11 cellular contexts compared by ENCODE assay signal in genomic region chr17:67258836-67259468, GRCh38. TPM values are rescaled to one million over a fixed set of nuclear protein-coding genes. Genes with fewer than 3 reads are reported as not detected.
DNase-seq lines count a peak whose midpoint lies in the region; ATAC-seq and TF ChIP-seq lines count a peak whose summit lies in the region.
"Had no signal": no experiment of that assay in that cellular context is flagged by ENCODE, and none has a peak within 500 bp of the region (broad histone marks: within the 10 kb centered on the region; RNA-seq: fewer than 3 reads in every experiment).

No MANE protein-coding gene starts in this region.

- no peak for TF ChIP-seq CTCF in esophagus squamous epithelium (IDR thresholded peaks at IDR 0.05)

- H3K79me2 ChIP-seq in mesendoderm (ENCODE audit: control insufficient read depth, insufficient read depth, low read length) = no peaks in the 10 kb centered on the region

- H2AK5ac ChIP-seq in mesendoderm (ENCODE audit: low read length) = no peak overlapping the region

- H2BK5ac ChIP-seq in mesendoderm (ENCODE audit: low read length) = no peak overlapping the region

- intact Hi-C loops in esophagus squamous epithelium (cut with DNase I) = no loop called here

- no peaks in the 10 kb centered on the region for H4K20me1 ChIP-seq in BLaER1 treated with 17β-estradiol and CSF1 and Interleukin-3, amounts not matched to agents 10 nM and 100 nM

- no peak overlapping the region for H3K18ac ChIP-seq in mesendoderm (ENCODE audit: low read length)

- H4K5ac ChIP-seq in mesendoderm (ENCODE audit: low read length) = no peak overlapping the region

- H2BK15ac ChIP-seq in mesendoderm (replicated peaks; ENCODE audit: low read depth) = no peak overlapping the region

- no peak overlapping the region for H4K8ac ChIP-seq in mesendoderm (ENCODE audit: low read depth, low read length)

- peak overlapping the region in 8 of 11 experiments; percentile 4 to 81 (median 70); a peak in 13 of 22 replicates for H3K9ac ChIP-seq in BLaER1 treated with 17β-estradiol and CSF1 and Interleukin-3, amounts not matched to agents 10 nM and 100 nM
- H3K9ac ChIP-seq in mesendoderm (ENCODE audit: low read length) = no peak overlapping the region

- no peaks in the 10 kb centered on the region for H3K36me3 ChIP-seq in BLaER1 treated with 17β-estradiol and CSF1 and Interleukin-3, amounts not matched to agents 10 nM and 100 nM
- peaks cover 1% of the 10 kb centered on the region for H3K36me3 ChIP-seq in mesendoderm (ENCODE audit: control insufficient read depth, insufficient read depth, low read length)
- H3K36me3 ChIP-seq in esophagus squamous epithelium = no peaks in the 10 kb centered on the region
- H3K36me3 ChIP-seq: SJSA1 had no signal

- H3K27me3 ChIP-seq in BLaER1 treated with 17β-estradiol and CSF1 and Interleukin-3, amounts not matched to agents 10 nM and 100 nM = no peaks in the 10 kb centered on the region
- H3K27me3 ChIP-seq in mesendoderm (ENCODE audit: insufficient read depth, low read length, poor library complexity) (no peaks in the 10 kb centered on the region), esophagus squamous epithelium (peaks cover 0 to 12% (median 0%) of the 10 kb centered on the region in 4 donors)
- H3K27me3 ChIP-seq: SJSA1 had no signal

- TF ChIP-seq POLR2A in esophagus squamous epithelium (IDR thresholded peaks at IDR 0.05) = no peak

- DNase-seq in Kasumi-1 (lab: John Stamatoyannopoulos, UW) (peak; percentile 92 to 93), mesendoderm (no peak), esophagus squamous epithelium (lab: John Stamatoyannopoulos, UW) (no peak)
- DNase-seq in activated CD8-positive, alpha-beta memory T cell treated with anti-CD3 and anti-CD28 coated beads, Interleukin-2, amount 50 U/mL, for 4 hours = peak; percentile 21
- DNase-seq in effector CD4-positive, alpha-beta T cell = no peak
- DNase-seq: NCI-H187 treated with DMSO at 0.1 percent for 48 hours, occipital lobe had no signal

- no peak overlapping the region for H3K56ac ChIP-seq in mesendoderm (ENCODE audit: low read length)

- no peak for ATAC-seq in GM18909 (IDR thresholded peaks at IDR 0.05; ENCODE audit: poor library complexity, unreplicated experiment)
- no peak for ATAC-seq in GM18519 (IDR thresholded peaks at IDR 0.05; ENCODE audit: low FRiP score, unreplicated experiment)

- no peak overlapping the region for H3K4me3 ChIP-seq in BLaER1 treated with 17β-estradiol and CSF1 and Interleukin-3, amounts not matched to agents 10 nM and 100 nM
- H3K4me3 ChIP-seq in mesendoderm (ENCODE audit: low read length) = no peak overlapping the region
- no peak overlapping the region for H3K4me3 ChIP-seq in esophagus squamous epithelium
- H3K4me3 ChIP-seq: SJSA1 had no signal

- no peak overlapping the region for H3K4ac ChIP-seq in mesendoderm (ENCODE audit: low read depth, low read length)

- peak overlapping the region; percentile 72 to 92 (median 85) for H3K4me2 ChIP-seq in BLaER1 treated with 17β-estradiol and CSF1 and Interleukin-3, amounts not matched to agents 10 nM and 100 nM
- no peak overlapping the region for H3K4me2 ChIP-seq in mesendoderm (ENCODE audit: low read length)

- WGBS in mesendoderm (ENCODE audit: extremely low coverage, insufficient coverage, low lambda C conversion rate) = no CpG with 5 or more reads among the region's 11 CpGs
- WGBS in esophagus squamous epithelium, 2 donors = 77 to 80% methylated on average over 7 to 11 of the region's 11 CpGs

- H3K27ac ChIP-seq in BLaER1 treated with 17β-estradiol and CSF1 and Interleukin-3, amounts not matched to agents 10 nM and 100 nM = peak overlapping the region; percentile 65 to 92 (median 83)
- H3K27ac ChIP-seq in mesendoderm (ENCODE audit: low read depth, low read length) (no peak overlapping the region), esophagus squamous epithelium (peak overlapping the region in 1 of 4 donors; percentile 43)
- H3K27ac ChIP-seq: SJSA1 had no signal

- peaks cover 55 to 92% (median 71%) of the 10 kb centered on the region in 10 experiments for H3K4me1 ChIP-seq in BLaER1 treated with 17β-estradiol and CSF1 and Interleukin-3, amounts not matched to agents 10 nM and 100 nM
- H3K4me1 ChIP-seq in mesendoderm (ENCODE audit: control insufficient read depth, low read depth, low read length) (peaks cover 3% of the 10 kb centered on the region), esophagus squamous epithelium (peaks cover 3 to 22% (median 7%) of the 10 kb centered on the region in 3 donors)

- peak overlapping the region; percentile 29 for H3K23ac ChIP-seq in mesendoderm (ENCODE audit: low read length)

- no peak overlapping the region for H2BK120ac ChIP-seq in mesendoderm (ENCODE audit: low read depth, low read length)

- peaks cover 0 to 12% (median 8%) of the 10 kb centered on the region in 11 experiments; a peak in 16 of 22 replicates for H3K9me3 ChIP-seq in BLaER1 treated with 17β-estradiol and CSF1 and Interleukin-3, amounts not matched to agents 10 nM and 100 nM (replicated peaks in 1 of 11)
- peaks cover 0 to 4% (median 0%) of the 10 kb centered on the region in 3 donors for H3K9me3 ChIP-seq in esophagus squamous epithelium
- H3K9me3 ChIP-seq: SJSA1 had no signal

- no peaks in the 10 kb centered on the region for H3K79me1 ChIP-seq in mesendoderm (ENCODE audit: low read length)

RNA-seq across cellular contexts. Expression of gene HELZ, which starts 14.0 kb away (rescaled TPM):
- 16.0 TPM for polyA plus RNA-seq in mesendoderm (2013, experiment 1 of 2)
- polyA plus RNA-seq in mesendoderm (2013, experiment 2 of 2) = 14.8 TPM
- total RNA-seq in esophagus squamous epithelium = 10 to 100 TPM; 11.4 to 42.5 (median 26.8) TPM

Comparison
In these comparisons a context has a peak if more than half of its experiments do, and no peak if none do; other contexts are left out.
1. DNase-seq: peak in Kasumi-1 (2 of 2) and activated CD8-positive, alpha-beta memory T cell treated with anti-CD3 and anti-CD28 coated beads, Interleukin-2, amount 50 U/mL, for 4 hours (single experiment); none in mesendoderm (single experiment), esophagus squamous epithelium (single experiment) and effector CD4-positive, alpha-beta T cell (single experiment).